Comparison of ENCODE assay signal across 22 cellular contexts in genomic region chr5:82167372-82167771, GRCh38.
DNase-seq lines count a peak whose midpoint lies in the region; ATAC-seq and TF ChIP-seq lines count a peak whose summit lies in the region.
"Had no signal": no experiment of that assay in that cellular context is flagged by ENCODE, and none has a peak within 500 bp of the region (broad histone marks: within the 10 kb centered on the region; RNA-seq: fewer than 3 reads in every experiment).

No MANE protein-coding gene starts in this region.

- H3K27me3 Mint-ChIP-seq in nephron (ENCODE audit: low read depth) = no peaks in the 10 kb centered on the region

- H3K4me3 ChIP-seq in HUES6 (ENCODE audit: low read depth, low read length) (no peak overlapping the region), left lung (no peak overlapping the region), left ventricle myocardium inferior (no peak overlapping the region)
- H3K4me3 ChIP-seq: BLaER1, SJSA1 had no signal

- no peaks in the 10 kb centered on the region for H3K36me3 ChIP-seq in HUES6 (ENCODE audit: control insufficient read depth, insufficient read depth, low read length)
- H3K36me3 ChIP-seq in left lung = no peaks in the 10 kb centered on the region
- no peaks in the 10 kb centered on the region for H3K36me3 ChIP-seq in left ventricle myocardium inferior
- H3K36me3 ChIP-seq: BLaER1, SJSA1 had no signal

- TF ChIP-seq CTCF in nephron (IDR thresholded peaks at IDR 0.05; ENCODE audit: unreplicated experiment in 3 of 3) = no peak
- TF ChIP-seq CTCF in left lung (IDR thresholded peaks at IDR 0.05) = no peak
- no peak for TF ChIP-seq CTCF in left ventricle myocardium inferior (IDR thresholded peaks at IDR 0.05; ENCODE audit: borderline replicate concordance)

- H3K36me3 Mint-ChIP-seq in nephron (ENCODE audit: low read depth) = no peaks in the 10 kb centered on the region
- H3K36me3 Mint-ChIP-seq: CD8-positive, alpha-beta T cell had no signal

- peaks cover 47% of the 10 kb centered on the region for H3K4me1 ChIP-seq in HUES6 (ENCODE audit: control insufficient read depth, insufficient read depth, low read length)
- H3K4me1 ChIP-seq in left lung = peaks cover 15 to 20% of the 10 kb centered on the region in 2 donors
- peaks cover 19% of the 10 kb centered on the region for H3K4me1 ChIP-seq in left ventricle myocardium inferior
- H3K4me1 ChIP-seq: BLaER1 had no signal

- H3K27ac Mint-ChIP-seq in nephron = peak overlapping the region in 2 of 3 experiments; percentile 4 to 25
- H3K27ac Mint-ChIP-seq: CD8-positive, alpha-beta T cell had no signal

- H3K9ac ChIP-seq in HUES6 (ENCODE audit: low read length) = no peak overlapping the region
- H3K9ac ChIP-seq: BLaER1 had no signal

- no peak overlapping the region for H3K4me3 Mint-ChIP-seq in nephron
- H3K4me3 Mint-ChIP-seq: CD8-positive, alpha-beta T cell; H9 had no signal

- H3K4me1 Mint-ChIP-seq in nephron = peaks cover 54% of the 10 kb centered on the region

- H3K27me3 ChIP-seq in HUES6 (ENCODE audit: control insufficient read depth, insufficient read depth, low read length) = no peaks in the 10 kb centered on the region
- no peaks in the 10 kb centered on the region for H3K27me3 ChIP-seq in left lung
- no peaks in the 10 kb centered on the region for H3K27me3 ChIP-seq in left ventricle myocardium inferior (ENCODE audit: low read depth)
- H3K27me3 ChIP-seq: BLaER1, SJSA1 had no signal

- DNase-seq in NCI-H446 treated with DMSO at 0.1 percent for 48 hours (lab: John Stamatoyannopoulos, UW) (peak; percentile 20), NCI-H446 (lab: John Stamatoyannopoulos, UW) (no peak), RPMI8226 (peak; percentile 31), left cardiac atrium (no peak), left lung (no peak), left ventricle myocardium inferior (no peak)
- DNase-seq: CD8-positive, alpha-beta T cell; DMS79 treated with DMSO at 0.1 percent for 48 hours; H9; KG1; NCI-H1436; NCI-H2029 treated with DMSO at 0.1 percent for 48 hours; NCI-H2171 treated with DMSO at 0.1 percent for 48 hours; NCI-H510A; NCI-H82; PC-3; SW 1271 had no signal

- ATAC-seq in left cardiac atrium = no peak
- ATAC-seq in left lung = no peak
- ATAC-seq: CD8-positive, alpha-beta T cell; PC-3 had no signal

- H3K9me3 ChIP-seq in HUES6 (ENCODE audit: control insufficient read depth, insufficient read depth, low read depth, low read length) (no peaks in the 10 kb centered on the region), left lung (no peaks in the 10 kb centered on the region), left ventricle myocardium inferior (replicated peaks) (no peaks in the 10 kb centered on the region)
- H3K9me3 ChIP-seq: BLaER1, SJSA1 had no signal

- peak overlapping the region; percentile 46; the same call in 1 of the 2 replicates for H3K27ac ChIP-seq in HUES6 (ENCODE audit: low read depth, low read length)
- H3K27ac ChIP-seq in left lung = peak overlapping the region in 1 of 2 donors; percentile 30
- H3K27ac ChIP-seq in left ventricle myocardium inferior (replicated peaks) = no peak overlapping the region
- H3K27ac ChIP-seq: BLaER1, HL-60 had no signal

- no peaks in the 10 kb centered on the region for H3K9me3 Mint-ChIP-seq in nephron
- H3K9me3 Mint-ChIP-seq: CD8-positive, alpha-beta T cell; H9 had no signal

- intact Hi-C loops in left cardiac atrium (cut with DNase I) (loop anchor here (2.0 to 10.0 kb wide), 3 partner anchors 413 to 743 kb away; partner anchors contain the start of gene SSBP2 (in 1 of the 2)), left lung (cut with DNase I) (no loop called here), left ventricle myocardium inferior (cut with micrococcal nuclease) (loop anchor here (5.0 to 10.0 kb wide), 2 partner anchors 660 to 743 kb away; no protein-coding TSS in a partner anchor)

Comparison
In these comparisons a context has a peak if more than half of its experiments do, and no peak if none do; other contexts are left out.
1. DNase-seq: peak in NCI-H446 treated with DMSO at 0.1 percent for 48 hours (single experiment) and RPMI8226 (single experiment); none in NCI-H446 (0 of 2), left cardiac atrium (single experiment), left lung (0 of 2) and left ventricle myocardium inferior (single experiment).
2. intact Hi-C loops: an anchor here in left cardiac atrium (2.0 to 10.0 kb wide) and left ventricle myocardium inferior (5.0 to 10.0 kb wide); none called in left lung.